Comparison of ENCODE assay signal across 14 cellular contexts in genomic region chr7:149188213-149188612, GRCh38. TPM values are rescaled to one million over a fixed set of nuclear protein-coding genes. Genes with fewer than 3 reads are reported as not detected.
DNase-seq lines count a peak whose midpoint lies in the region; ATAC-seq and TF ChIP-seq lines count a peak whose summit lies in the region.
"Had no signal": no experiment of that assay in that cellular context is flagged by ENCODE, and none has a peak within 500 bp of the region (broad histone marks: within the 10 kb centered on the region; RNA-seq: fewer than 3 reads in every experiment).

No MANE protein-coding gene starts in this region.

- no peak for TF ChIP-seq RAD21 in HCT116 (IDR thresholded peaks at IDR 0.05; ENCODE audit: low read depth)

- intact Hi-C loops in HCT116 (cut with micrococcal nuclease) (no loop called here), OCI-LY7 (cut with micrococcal nuclease; ENCODE audit: unreplicated experiment) (no loop called here), left lung (cut with DNase I) (no loop called here)

- TF ChIP-seq CTCF in HCT116 (IDR thresholded peaks at IDR 0.05 in 2 of 3, conservative IDR thresholded peaks at IDR 0.05 in 1 of 3; ENCODE audit: borderline replicate concordance in 1 of 3, insufficient read depth in 1 of 3, low read depth in 2 of 3, low read length in 2 of 3) (no peak), OCI-LY7 (conservative IDR thresholded peaks at IDR 0.05; ENCODE audit: low read length) (no peak), chondrocyte (IDR thresholded peaks at IDR 0.05) (no peak), nephron progenitor cell (IDR thresholded peaks at IDR 0.05) (no peak), left lung (IDR thresholded peaks at IDR 0.05) (no peak)

- H3K27me3 ChIP-seq in HCT116 (ENCODE audit: insufficient read depth, low read length) (no peaks in the 10 kb centered on the region), left lung (peaks cover 0 to 7% of the 10 kb centered on the region in 2 donors)

- POLR2A ChIA-PET in HCT116 (lab: Charles Lee): no interaction called here
- POLR2A ChIA-PET in OCI-LY7 (lab: Charles Lee): interaction anchor here (0.6 kb wide), 1 partner anchor 164 kb away, joined by 4 read pairs; no protein-coding TSS in a partner anchor

- TF ChIP-seq POLR2A in HCT116 (IDR thresholded peaks at IDR 0.05; ENCODE audit: borderline replicate concordance, extremely low read depth, insufficient read depth, insufficient read length): no peak

- H3K4me3 ChIP-seq in HCT116 (replicated peaks in 1 of 2; ENCODE audit: low read depth in 1 of 2, low read length in 2 of 2) (no peak overlapping the region), OCI-LY7 (ENCODE audit: low read depth, low read length, poor library complexity, severe bottlenecking) (no peak overlapping the region), left lung (no peak overlapping the region)
- H3K4me3 ChIP-seq: HAP-1 had no signal

- H3K9me3 Mint-ChIP-seq in chondrocyte (ENCODE audit: low read depth) (no peaks in the 10 kb centered on the region), nephron progenitor cell (no peaks in the 10 kb centered on the region)
- H3K9me3 Mint-ChIP-seq: CD8-positive, alpha-beta T cell had no signal

- no peak overlapping the region for H3K4me3 Mint-ChIP-seq in chondrocyte (ENCODE audit: unreplicated experiment)
- H3K4me3 Mint-ChIP-seq in nephron progenitor cell: no peak overlapping the region
- H3K4me3 Mint-ChIP-seq: CD14-positive monocyte; CD8-positive, alpha-beta T cell had no signal

- no peak for DNase-seq in HCT116 (ENCODE audit: low read depth, low spot score)
- DNase-seq in OCI-LY7 (ENCODE audit: low spot score): no peak
- DNase-seq in chondrocyte (ENCODE audit: low spot score): no peak
- no peak for DNase-seq in nephron progenitor cell
- DNase-seq in OCI-M1 (lab: John Stamatoyannopoulos, UW): no peak
- no peak for DNase-seq in left lung
- no peak for DNase-seq in glomerular visceral epithelial cell (ENCODE audit: extremely low spot score)
- DNase-seq: CD8-positive, alpha-beta T cell; COR-L47; DMS153; DMS79 treated with DMSO at 0.1 percent for 48 hours; EL had no signal

- H3K4me2 ChIP-seq in HCT116 (ENCODE audit: low read length) (no peak overlapping the region), OCI-LY7 (ENCODE audit: low read length) (no peak overlapping the region)

- H3K79me2 ChIP-seq in HCT116 (ENCODE audit: insufficient read depth, low read length): no peaks in the 10 kb centered on the region
- H3K79me2 ChIP-seq in OCI-LY7 (ENCODE audit: insufficient read depth, low read depth, low read length): no peaks in the 10 kb centered on the region

- H4K20me1 ChIP-seq in HCT116 (ENCODE audit: insufficient read depth) (no peaks in the 10 kb centered on the region), OCI-LY7 (ENCODE audit: insufficient read depth, low read length) (no peaks in the 10 kb centered on the region)

- RAD21 ChIA-PET in HCT116 (lab: Charles Lee; ENCODE audit: low non-redundant PET in 1 of 2, low total read pairs in 2 of 2, uncharacterized antibody in 2 of 2, unreplicated experiment in 2 of 2): no interaction called here

- BruUV-seq in HCT116 (replicated peaks; lab: Mats Ljungman, UMichigan) (TSS peak; percentile 25), OCI-LY7 (replicated peaks; lab: Mats Ljungman, UMichigan) (TSS peak; percentile 38)

- no peak overlapping the region for H2AFZ ChIP-seq in HCT116 (ENCODE audit: low read depth, low read length, poor library complexity, severe bottlenecking)
- no peak overlapping the region for H2AFZ ChIP-seq in OCI-LY7 (ENCODE audit: low read length)

- H3K27me3 Mint-ChIP-seq in chondrocyte (ENCODE audit: low read depth) (no peaks in the 10 kb centered on the region), nephron progenitor cell (ENCODE audit: low read depth, poor library complexity) (peaks cover 14% of the 10 kb centered on the region)

- H3K4me1 ChIP-seq in HCT116 (ENCODE audit: control insufficient read depth in 1 of 2, insufficient read depth in 2 of 2, low read length in 2 of 2): no peaks in the 10 kb centered on the region
- no peaks in the 10 kb centered on the region for H3K4me1 ChIP-seq in OCI-LY7 (ENCODE audit: insufficient read depth, low read length, poor library complexity, severe bottlenecking)
- peaks cover 0 to 6% of the 10 kb centered on the region in 2 donors for H3K4me1 ChIP-seq in left lung
- H3K4me1 ChIP-seq: HAP-1 had no signal

- H3K9me2 ChIP-seq in HCT116 (ENCODE audit: insufficient read depth) (no peaks in the 10 kb centered on the region), OCI-LY7 (ENCODE audit: insufficient read depth, low read length) (no peaks in the 10 kb centered on the region)

- H3K27ac Mint-ChIP-seq in chondrocyte (ENCODE audit: unreplicated experiment) (peak overlapping the region; percentile 18), nephron progenitor cell (peak overlapping the region; percentile 27)
- H3K27ac Mint-ChIP-seq: CD14-positive monocyte; CD8-positive, alpha-beta T cell had no signal

- CTCF ChIA-PET in HCT116 (lab: Charles Lee): no interaction called here
- CTCF ChIA-PET in OCI-LY7 (lab: Charles Lee; ENCODE audit: unreplicated experiment): no interaction called here

- no peak overlapping the region for H3K9ac ChIP-seq in HCT116 (ENCODE audit: low read length)

- H3K36me3 Mint-ChIP-seq in chondrocyte (ENCODE audit: low read depth) (no peaks in the 10 kb centered on the region), nephron progenitor cell (ENCODE audit: low read depth) (peaks cover 8% of the 10 kb centered on the region)
- H3K36me3 Mint-ChIP-seq: CD8-positive, alpha-beta T cell had no signal

- H3K27ac ChIP-seq in HCT116 (ENCODE audit: low read depth, low read length) (no peak overlapping the region), OCI-LY7 (ENCODE audit: low read depth, low read length, poor library complexity, severe bottlenecking) (no peak overlapping the region), left lung (no peak overlapping the region)

- H3K36me3 ChIP-seq in HCT116 (ENCODE audit: control insufficient read depth in 1 of 2, insufficient read depth in 2 of 2, low read length in 2 of 2): no peaks in the 10 kb centered on the region
- H3K36me3 ChIP-seq in OCI-LY7 (ENCODE audit: insufficient read depth, low read length): no peaks in the 10 kb centered on the region
- H3K36me3 ChIP-seq in left lung: no peaks in the 10 kb centered on the region
- H3K36me3 ChIP-seq: HAP-1 had no signal

- peaks cover 6% of the 10 kb centered on the region for H3K4me1 Mint-ChIP-seq in chondrocyte (ENCODE audit: low read depth)
- peaks cover 6% of the 10 kb centered on the region for H3K4me1 Mint-ChIP-seq in nephron progenitor cell

- H3K9me3 ChIP-seq in HCT116 (ENCODE audit: control insufficient read depth in 1 of 2, insufficient read depth in 1 of 2, low read depth in 1 of 2, low read length in 2 of 2) (no peaks in the 10 kb centered on the region), OCI-LY7 (ENCODE audit: low read length) (no peaks in the 10 kb centered on the region), left lung (no peaks in the 10 kb centered on the region)
- H3K9me3 ChIP-seq: HAP-1 had no signal

- ATAC-seq in HCT116: no peak
- no peak for ATAC-seq in left lung
- ATAC-seq: CD8-positive, alpha-beta T cell had no signal

TF ChIP-seq in HCT116, 20 proteins besides CTCF, POLR2A, EP300 and RAD21:
- TF ChIP-seq ZBTB33 (IDR thresholded peaks at IDR 0.05; ENCODE audit: extremely low read depth, insufficient replicate concordance, low read length) (no peak), EZH2phosphoT487 (IDR thresholded peaks at IDR 0.05; ENCODE audit: borderline replicate concordance) (no peak), POLR2AphosphoS5 (IDR thresholded peaks at IDR 0.05; ENCODE audit: low read depth, low read length) (no peak), SRF (IDR thresholded peaks at IDR 0.05; ENCODE audit: low read depth) (no peak)
TF ChIP-seq in HCT116: peak in this region for 0.

RNA-seq across cellular contexts. Expression of gene ZNF282, which starts 7.1 kb away (rescaled TPM):
- total RNA-seq in HCT116 (2021; ENCODE audit: unreplicated experiment) (30.4 TPM), OCI-LY7 (2022) (26.6 and 28.3 TPM in 2 replicates), chondrocyte (24.5 to 26.3 TPM (median 24.9 TPM) in 3 replicates), left lung (10 to 100 TPM; 20.1 to 20.3 TPM)
- polyA plus RNA-seq in HCT116 (2012): 17.3 and 20.7 TPM in 2 replicates
- total RNA-seq in OCI-LY7 (2014; rRNA removed; shearing (Covaris generic)): 13.3 and 15.4 TPM in 2 replicates

RNA-seq across cellular contexts. Expression of gene ZNF398, which starts 41.0 kb away (rescaled TPM):
- total RNA-seq in HCT116 (2021; ENCODE audit: unreplicated experiment) (14.1 TPM), OCI-LY7 (2022) (14.2 and 15.5 TPM in 2 replicates), chondrocyte (14.9 to 18.1 TPM (median 15.8 TPM) in 3 replicates), left lung (10 to 100 TPM; 11.2 to 13.7 TPM)
- polyA plus RNA-seq in HCT116 (2012): 6.2 and 7.2 TPM in 2 replicates
- 11.4 and 11.8 TPM in 2 replicates for total RNA-seq in OCI-LY7 (2014; rRNA removed; shearing (Covaris generic))

RNA-seq across cellular contexts. Expression of gene ZNF212, which starts 51.2 kb away (rescaled TPM):
- total RNA-seq in HCT116 (2021; ENCODE audit: unreplicated experiment) (13.7 TPM), OCI-LY7 (2022) (12.7 and 14.1 TPM in 2 replicates), chondrocyte (7.9 to 10.5 TPM (median 7.9 TPM) in 3 replicates), left lung (1 to 10 TPM; 7.4 to 9.0 TPM)
- polyA plus RNA-seq in HCT116 (2012): 7.2 and 8.6 TPM in 2 replicates
- 11.6 and 13.1 TPM in 2 replicates for total RNA-seq in OCI-LY7 (2014; rRNA removed; shearing (Covaris generic))
